Comparison of ENCODE assay signal across 2 cellular contexts in the genomic region with DNA sequence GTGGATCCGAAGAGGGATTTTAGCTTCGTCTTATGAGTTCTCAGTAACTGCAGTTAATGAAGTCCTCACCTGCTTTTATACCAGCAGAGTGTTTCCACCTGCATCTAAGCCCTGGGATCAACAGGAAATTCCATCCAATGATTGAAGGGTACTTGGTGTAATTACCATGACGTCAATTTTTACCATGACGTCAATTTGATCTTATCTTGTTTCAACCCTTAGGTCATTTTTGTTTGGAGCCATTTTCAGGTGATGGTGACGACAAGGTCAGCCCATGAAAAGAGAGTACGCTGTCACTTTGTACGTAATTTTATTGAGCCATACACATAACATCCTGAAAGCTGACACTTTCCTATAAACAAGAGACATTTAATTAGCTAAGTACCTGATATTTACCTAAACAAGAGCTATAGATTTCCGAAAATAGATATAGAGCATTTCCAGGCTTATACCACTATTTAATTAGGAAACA.
TF ChIP-seq lines count a peak whose summit lies in the region.

A gene (minus strand): TSS at position 51 of the 472 bp plus-strand sequence. CDS start 6,906 bp downstream, outside the sequence.

TF ChIP-seq in HepG2, 621 proteins besides CTCF, POLR2A, EP300 and RAD21:
- TF ChIP-seq ATF7 (IDR thresholded peaks at IDR 0.05) (peak; percentile 90), ATF7 (CRISPR knock-in tag; IDR thresholded peaks at IDR 0.05) (no peak), ZIK1 (CRISPR knock-in tag; IDR thresholded peaks at IDR 0.05; ENCODE audit: borderline replicate concordance, low read depth) (no peak), CREB1 (IDR thresholded peaks at IDR 0.05) (peak; percentile 89), CREB1 (CRISPR knock-in tag; IDR thresholded peaks at IDR 0.05) (no peak)

TF ChIP-seq in K562, 482 proteins besides CTCF, POLR2A, EP300 and RAD21:
- TF ChIP-seq, protein P1, sequence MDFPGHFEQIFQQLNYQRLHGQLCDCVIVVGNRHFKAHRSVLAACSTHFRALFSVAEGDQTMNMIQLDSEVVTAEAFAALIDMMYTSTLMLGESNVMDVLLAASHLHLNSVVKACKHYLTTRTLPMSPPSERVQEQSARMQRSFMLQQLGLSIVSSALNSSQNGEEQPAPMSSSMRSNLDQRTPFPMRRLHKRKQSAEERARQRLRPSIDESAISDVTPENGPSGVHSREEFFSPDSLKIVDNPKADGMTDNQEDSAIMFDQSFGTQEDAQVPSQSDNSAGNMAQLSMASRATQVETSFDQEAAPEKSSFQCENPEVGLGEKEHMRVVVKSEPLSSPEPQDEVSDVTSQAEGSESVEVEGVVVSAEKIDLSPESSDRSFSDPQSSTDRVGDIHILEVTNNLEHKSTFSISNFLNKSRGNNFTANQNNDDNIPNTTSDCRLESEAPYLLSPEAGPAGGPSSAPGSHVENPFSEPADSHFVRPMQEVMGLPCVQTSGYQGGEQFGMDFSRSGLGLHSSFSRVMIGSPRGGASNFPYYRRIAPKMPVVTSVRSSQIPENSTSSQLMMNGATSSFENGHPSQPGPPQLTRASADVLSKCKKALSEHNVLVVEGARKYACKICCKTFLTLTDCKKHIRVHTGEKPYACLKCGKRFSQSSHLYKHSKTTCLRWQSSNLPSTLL (IDR thresholded peaks at IDR 0.05): no peak
- TF ChIP-seq TRIM28 (IDR thresholded peaks at IDR 0.05) (no peak), CREM (IDR thresholded peaks at IDR 0.05; ENCODE audit: low read depth) (peak; percentile 65), ATF7 (IDR thresholded peaks at IDR 0.05) (peak; percentile 76; the same call in 1 of the 2 replicates), ATF1 (CRISPR knock-in tag; IDR thresholded peaks at IDR 0.05) (no peak), ATF1 (tag; IDR thresholded peaks at IDR 0.05) (peak; percentile 90), IFI16 (CRISPR knock-in tag; IDR thresholded peaks at IDR 0.05) (no peak), CREB1 (IDR thresholded peaks at IDR 0.05) (peak; percentile 75), CREB1 (CRISPR knock-in tag; IDR thresholded peaks at IDR 0.05) (0 out of 2 replicates have a peak, but pooled peaks have one; percentile 32), DPF2 (IDR thresholded peaks at IDR 0.05) (no peak)
- TF ChIP-seq, protein P2, sequence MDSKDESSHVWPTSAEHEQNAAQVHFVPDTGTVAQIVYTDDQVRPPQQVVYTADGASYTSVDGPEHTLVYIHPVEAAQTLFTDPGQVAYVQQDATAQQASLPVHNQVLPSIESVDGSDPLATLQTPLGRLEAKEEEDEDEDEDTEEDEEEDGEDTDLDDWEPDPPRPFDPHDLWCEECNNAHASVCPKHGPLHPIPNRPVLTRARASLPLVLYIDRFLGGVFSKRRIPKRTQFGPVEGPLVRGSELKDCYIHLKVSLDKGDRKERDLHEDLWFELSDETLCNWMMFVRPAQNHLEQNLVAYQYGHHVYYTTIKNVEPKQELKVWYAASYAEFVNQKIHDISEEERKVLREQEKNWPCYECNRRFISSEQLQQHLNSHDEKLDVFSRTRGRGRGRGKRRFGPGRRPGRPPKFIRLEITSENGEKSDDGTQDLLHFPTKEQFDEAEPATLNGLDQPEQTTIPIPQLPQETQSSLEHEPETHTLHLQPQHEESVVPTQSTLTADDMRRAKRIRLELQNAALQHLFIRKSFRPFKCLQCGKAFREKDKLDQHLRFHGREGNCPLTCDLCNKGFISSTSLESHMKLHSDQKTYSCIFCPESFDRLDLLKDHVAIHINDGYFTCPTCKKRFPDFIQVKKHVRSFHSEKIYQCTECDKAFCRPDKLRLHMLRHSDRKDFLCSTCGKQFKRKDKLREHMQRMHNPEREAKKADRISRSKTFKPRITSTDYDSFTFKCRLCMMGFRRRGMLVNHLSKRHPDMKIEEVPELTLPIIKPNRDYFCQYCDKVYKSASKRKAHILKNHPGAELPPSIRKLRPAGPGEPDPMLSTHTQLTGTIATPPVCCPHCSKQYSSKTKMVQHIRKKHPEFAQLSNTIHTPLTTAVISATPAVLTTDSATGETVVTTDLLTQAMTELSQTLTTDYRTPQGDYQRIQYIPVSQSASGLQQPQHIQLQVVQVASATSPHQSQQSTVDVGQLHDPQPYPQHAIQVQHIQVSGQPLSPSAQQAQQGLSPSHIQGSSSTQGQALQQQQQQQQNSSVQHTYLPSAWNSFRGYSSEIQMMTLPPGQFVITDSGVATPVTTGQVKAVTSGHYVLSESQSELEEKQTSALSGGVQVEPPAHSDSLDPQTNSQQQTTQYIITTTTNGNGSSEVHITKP (IDR thresholded peaks at IDR 0.05; ENCODE audit: partially characterized antibody): no peak
- TF ChIP-seq, protein P3, sequence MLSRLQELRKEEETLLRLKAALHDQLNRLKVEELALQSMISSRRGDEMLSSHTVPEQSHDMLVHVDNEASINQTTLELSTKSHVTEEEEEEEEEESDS (CRISPR knock-in tag; IDR thresholded peaks at IDR 0.05): no peak
